In the genomic region with DNA sequence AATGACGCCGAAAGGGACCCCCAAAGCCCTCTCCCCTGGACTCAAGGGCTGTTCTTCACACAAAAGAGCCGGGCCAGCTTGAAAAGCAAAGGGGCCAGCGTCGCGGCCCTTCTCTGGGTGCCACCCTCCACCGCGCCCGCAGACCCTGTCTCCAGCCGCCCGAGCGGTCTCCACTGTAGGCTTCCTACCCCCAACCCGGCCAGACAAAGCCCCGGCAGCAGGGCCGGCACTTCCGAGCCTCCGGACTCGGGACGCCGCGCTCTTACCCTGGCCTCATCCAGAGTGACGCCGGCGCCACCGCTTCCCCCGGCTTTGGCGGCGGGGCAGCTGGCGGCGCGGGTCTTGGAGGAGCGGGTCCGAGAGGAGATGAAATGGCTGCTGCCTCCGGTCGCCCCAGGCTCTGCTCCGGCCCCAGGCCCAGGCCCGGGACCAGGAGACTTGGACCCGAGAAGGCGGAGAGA, we compare ENCODE assay signal across 8 cellular contexts. TPM values are rescaled to one million over a fixed set of nuclear protein-coding genes. Genes with fewer than 3 reads are reported as not detected.
A peak's percentile ranks its signal among the peaks of the same experiment; 100 is the strongest.
DNase-seq lines count a peak whose midpoint lies in the region; ATAC-seq, FAIRE-seq and TF ChIP-seq lines count a peak whose summit lies in the region.

No MANE protein-coding gene starts in this region.

- intact Hi-C loops in K562 (cut with micrococcal nuclease) = loop anchor here (2.0 to 5.0 kb wide), 3 partner anchors 99 to 158 kb away; partner anchors contain the start of genes SF3B6 and TP53I3

- in situ Hi-C loops in K562 (cut with MboI) = no loop called here

- H3K27ac ChIP-seq in 22Rv1 (peak overlapping the region; percentile 91), RWPE2 (ENCODE audit: poor library complexity, severe bottlenecking) (peak overlapping the region; percentile 73), K562 (ENCODE audit: extremely low read depth, low read depth, low read length) (peak overlapping the region; percentile 96)

- POLR2A ChIA-PET in K562 (lab: Yijun Ruan, JAX) = interaction anchor here (0.7 to 3.0 kb wide), 14 partner anchors 8 to 468 kb away, joined by 3 to 54 read pairs (median 6); partner anchors contain the start of genes TP53I3, UBXN2A and WDCP

- no peaks in the 10 kb centered on the region for H3K27me3 ChIP-seq in RWPE2 (ENCODE audit: insufficient read depth, poor library complexity, severe bottlenecking)
- H3K27me3 ChIP-seq in K562 (ENCODE audit: control insufficient read depth in 2 of 2, insufficient read depth in 2 of 2, low read length in 2 of 2) = no peaks in the 10 kb centered on the region

- TF ChIP-seq POLR2A in K562 (conservative IDR thresholded peaks at IDR 0.05) = no peak

- H2AFZ ChIP-seq in K562 (ENCODE audit: low read depth, low read length) = peak overlapping the region; percentile 89

- WGBS in K562 (ENCODE audit: insufficient coverage, low coverage, missing lambda C conversion rate) = 0% methylated on average over 37 of the region's 39 CpGs

- ATAC-seq in GM18517 (IDR thresholded peaks at IDR 0.05; ENCODE audit: unreplicated experiment) (peak; percentile 17), HG03025 (IDR thresholded peaks at IDR 0.05; ENCODE audit: low FRiP score, unreplicated experiment) (peak; percentile 24), RWPE2 (ENCODE audit: low read depth) (peak; percentile 38), K562 (peak; percentile 66)

- TF ChIP-seq EP300 in K562 (IDR thresholded peaks at IDR 0.05; ENCODE audit: low read length) = no peak

- peaks cover 73% of the 10 kb centered on the region for H3K79me2 ChIP-seq in K562 (ENCODE audit: control insufficient read depth, insufficient read depth, low read length)

- H3K36me3 ChIP-seq in RWPE2 (ENCODE audit: low read depth) (no peaks in the 10 kb centered on the region), K562 (ENCODE audit: control insufficient read depth, insufficient read depth, low read length) (peaks cover 7% of the 10 kb centered on the region; the same call in 1 of the 3 replicates)

- H3K4me3 ChIP-seq in RWPE2 (ENCODE audit: severe bottlenecking) (peak overlapping the region; percentile 80), K562 (peak overlapping the region; percentile 86)

- CTCF ChIA-PET in K562 (lab: Yijun Ruan, JAX; ENCODE audit: low intra/inter-chr PET ratio) = interaction anchor here (1.6 to 2.8 kb wide), 2 partner anchors 158 to 238 kb away, joined by 7 to 10 read pairs; partner anchors contain the start of gene TP53I3

- H3K9me1 ChIP-seq in K562 (ENCODE audit: control insufficient read depth, insufficient read depth, low read length) = no peaks in the 10 kb centered on the region

- no peaks in the 10 kb centered on the region for H4K20me1 ChIP-seq in K562 (replicated peaks; ENCODE audit: control insufficient read depth, insufficient read depth, low read length)

- peak overlapping the region; percentile 94 to 100 for H3K9ac ChIP-seq in K562 (ENCODE audit: insufficient read depth in 1 of 2, low read depth in 2 of 2, low read length in 2 of 2)

- DNase-seq in RWPE2 (ENCODE audit: low spot score) (peak; percentile 58), K562 (ENCODE audit: extremely low read depth in 1 of 4, low spot score in 3 of 4) (peak in 2 of 4 experiments; percentile 47 to 48), islet precursor cell (peak; percentile 79), AML-193 (lab: John Stamatoyannopoulos, UW) (no peak)
- peak; percentile 1 to 31 for DNase-seq in stimulated activated CD4-positive, alpha-beta T cell treated with anti-CD3 and anti-CD28 coated beads, Interleukin-1b, Interleukin-23, amount 100 ng/mL, for 4 hours (ENCODE audit: low read depth in 2 of 2)

- FAIRE-seq in K562 (lab: Jason Lieb, UNC) = no peak

- H3K4me2 ChIP-seq in K562 (ENCODE audit: insufficient read depth, low read length) = peak overlapping the region; percentile 97

- no peak for TF ChIP-seq RAD21 in K562 (CRISPR knock-in tag; conservative IDR thresholded peaks at IDR 0.05 in 1 of 2, IDR thresholded peaks at IDR 0.05 in 1 of 2)

- no peaks in the 10 kb centered on the region for H3K9me3 ChIP-seq in RWPE2 (ENCODE audit: severe bottlenecking)
- no peaks in the 10 kb centered on the region; the same call in 1 of the 2 replicates for H3K9me3 ChIP-seq in K562 (replicated peaks; ENCODE audit: control insufficient read depth, insufficient read depth, low read depth, low read length)

- TF ChIP-seq CTCF in 22Rv1 (IDR thresholded peaks at IDR 0.05) (no peak), RWPE2 (IDR thresholded peaks at IDR 0.05; ENCODE audit: poor library complexity, severe bottlenecking) (no peak), K562 (IDR thresholded peaks at IDR 0.05 in 2 of 3, conservative IDR thresholded peaks at IDR 0.05 in 1 of 3; ENCODE audit: insufficient read depth in 2 of 3, low read depth in 1 of 3, low read length in 3 of 3) (no peak)

- H3K4me1 ChIP-seq in RWPE2 (ENCODE audit: insufficient read depth, poor library complexity, severe bottlenecking) = peaks cover 7% of the 10 kb centered on the region
- H3K4me1 ChIP-seq in K562 (replicated peaks in 1 of 2; ENCODE audit: control insufficient read depth in 2 of 2, insufficient read depth in 2 of 2, low read length in 2 of 2) = peaks cover 3 to 21% of the 10 kb centered on the region in 2 experiments; a peak in 3 of 5 replicates

- BruUV-seq in K562 (replicated peaks; lab: Mats Ljungman, UMichigan) = no TSS peak

TF ChIP-seq in K562, 482 proteins besides CTCF, POLR2A, EP300 and RAD21 (continues in another document):
- peak in 1 of 2 experiments; percentile 24; a peak in 1 of 4 replicates for TF ChIP-seq TEAD1 (CRISPR knock-in tag; IDR thresholded peaks at IDR 0.05)
- TF ChIP-seq, protein P1, sequence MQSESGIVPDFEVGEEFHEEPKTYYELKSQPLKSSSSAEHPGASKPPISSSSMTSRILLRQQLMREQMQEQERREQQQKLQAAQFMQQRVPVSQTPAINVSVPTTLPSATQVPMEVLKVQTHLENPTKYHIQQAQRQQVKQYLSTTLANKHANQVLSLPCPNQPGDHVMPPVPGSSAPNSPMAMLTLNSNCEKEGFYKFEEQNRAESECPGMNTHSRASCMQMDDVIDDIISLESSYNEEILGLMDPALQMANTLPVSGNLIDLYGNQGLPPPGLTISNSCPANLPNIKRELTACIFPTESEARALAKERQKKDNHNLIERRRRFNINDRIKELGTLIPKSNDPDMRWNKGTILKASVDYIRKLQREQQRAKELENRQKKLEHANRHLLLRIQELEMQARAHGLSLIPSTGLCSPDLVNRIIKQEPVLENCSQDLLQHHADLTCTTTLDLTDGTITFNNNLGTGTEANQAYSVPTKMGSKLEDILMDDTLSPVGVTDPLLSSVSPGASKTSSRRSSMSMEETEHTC (IDR thresholded peaks at IDR 0.05) = no peak
- peak; percentile 75 for TF ChIP-seq ELF2 (CRISPR knock-in tag; IDR thresholded peaks at IDR 0.05)
- peak; percentile 10; the same call in 1 of the 2 replicates for TF ChIP-seq RBM34 (IDR thresholded peaks at IDR 0.05; ENCODE audit: borderline replicate concordance, insufficient read depth, low read length)
- TF ChIP-seq KAT2B (IDR thresholded peaks at IDR 0.05; ENCODE audit: low read depth, low read length) = no peak

RNA-seq across cellular contexts. Expression of gene ATAD2B, which starts 0.6 kb away (rescaled TPM):
- 28.1 and 119 TPM in 2 replicates for total RNA-seq in K562 (2011; cell fraction: chromatin; rRNA removed; ENCODE audit: low replicate concordance)
- 12.7 and 18.3 TPM in 2 replicates for total RNA-seq in K562 (2011; cell fraction: nucleolus; rRNA removed)
- 37.1 and 61.3 TPM in 2 replicates for total RNA-seq in K562 (2011; cell fraction: nucleoplasm; rRNA removed)
- total RNA-seq in K562 (2014; rRNA removed) (10.8 and 11.4 TPM in 2 replicates), K562 (2014; rRNA removed; fragmentation: Illumina TruSeq; extraction: Trizol) (21.6 and 22.4 TPM in 2 replicates), K562 (2015; rRNA removed; fragmentation: Illumina TruSeq; extraction: Trizol) (20.6 and 21.6 TPM in 2 replicates), K562 (2021) (18.5 and 18.8 TPM in 2 replicates)
- polyA plus RNA-seq in K562 (2011; rRNA removed) (11.0 and 11.7 TPM in 2 replicates), K562 (2014; fragmentation: Illumina TruSeq; extraction: Trizol) (8.9 and 10.9 TPM in 2 replicates), K562 (2014; fragmentation: Nextera tagmentation; extraction: Ambion mirVana) (1 to 10 TPM; 3.2 to 4.0 TPM), K562 (2014; rRNA removed) (6.4 and 7.7 TPM in 2 replicates)
- polyA plus RNA-seq in K562 (2011; cell fraction: cytosol; rRNA removed) = 1.6 and 4.6 TPM in 2 replicates
- 18.8 and 26.5 TPM in 2 replicates for polyA plus RNA-seq in K562 (2011; cell fraction: nucleus; rRNA removed)
- 5.6 TPM in 2 replicates for polyA plus RNA-seq in K562 (2012)
- 30.0 and 41.1 TPM in 2 replicates for polyA minus RNA-seq in K562 (2011; rRNA and poly(A)+ RNA removed)
- 8.7 TPM in 2 replicates for polyA minus RNA-seq in K562 (2011; cell fraction: cytosol; rRNA and poly(A)+ RNA removed)
- polyA minus RNA-seq in K562 (2011; cell fraction: nucleus; rRNA and poly(A)+ RNA removed) = 37.0 and 67.3 TPM in 2 replicates

RNA-seq across cellular contexts. Expression of gene UBXN2A, which starts 13.9 kb away (rescaled TPM):
- total RNA-seq in K562 (2011; cell fraction: chromatin; rRNA removed; ENCODE audit: low replicate concordance) = 11.5 and 22.5 TPM in 2 replicates
- total RNA-seq in K562 (2011; cell fraction: nucleolus; rRNA removed) = 9.7 and 10.1 TPM in 2 replicates
- total RNA-seq in K562 (2011; cell fraction: nucleoplasm; rRNA removed) = 10.9 and 13.0 TPM in 2 replicates
- total RNA-seq in K562 (2014; rRNA removed) (12.9 and 14.6 TPM in 2 replicates), K562 (2014; rRNA removed; fragmentation: Illumina TruSeq; extraction: Trizol) (25.6 and 29.4 TPM in 2 replicates), K562 (2015; rRNA removed; fragmentation: Illumina TruSeq; extraction: Trizol) (18.1 and 20.1 TPM in 2 replicates), K562 (2021) (16.0 and 16.8 TPM in 2 replicates)
- polyA plus RNA-seq in K562 (2011; rRNA removed) (11.1 and 16.6 TPM in 2 replicates), K562 (2014; fragmentation: Illumina TruSeq; extraction: Trizol) (18.2 and 20.2 TPM in 2 replicates), K562 (2014; fragmentation: Nextera tagmentation; extraction: Ambion mirVana) (1 to 10 TPM; 3.4 to 4.1 TPM), K562 (2014; rRNA removed) (13.8 and 16.2 TPM in 2 replicates)
- polyA plus RNA-seq in K562 (2011; cell fraction: cytosol; rRNA removed) = 2.8 and 5.3 TPM in 2 replicates
- 1.9 and 2.3 TPM in 2 replicates for polyA plus RNA-seq in K562 (2011; cell fraction: nucleus; rRNA removed)
- polyA plus RNA-seq in K562 (2012) = 11.0 and 15.5 TPM in 2 replicates
- 8.1 and 11.4 TPM in 2 replicates for polyA minus RNA-seq in K562 (2011; rRNA and poly(A)+ RNA removed)
- 6.1 and 8.8 TPM in 2 replicates for polyA minus RNA-seq in K562 (2011; cell fraction: cytosol; rRNA and poly(A)+ RNA removed)
- polyA minus RNA-seq in K562 (2011; cell fraction: nucleus; rRNA and poly(A)+ RNA removed) = 3.1 and 4.8 TPM in 2 replicates

Comparison
In these comparisons a context has a peak if more than half of its experiments do, and no peak if none do; other contexts are left out.
1. DNase-seq: peak in RWPE2 (single experiment), islet precursor cell (single experiment) and stimulated activated CD4-positive, alpha-beta T cell treated with anti-CD3 and anti-CD28 coated beads, Interleukin-1b, Interleukin-23, amount 100 ng/mL, for 4 hours (2 of 2); none in AML-193 (0 of 2).
2. Peak in every context shown above with its lines, with median percentiles within 50 percentile points of each other: H3K27ac ChIP-seq and ATAC-seq.